Comparison of ENCODE assay signal across 8 cellular contexts in the genomic region with DNA sequence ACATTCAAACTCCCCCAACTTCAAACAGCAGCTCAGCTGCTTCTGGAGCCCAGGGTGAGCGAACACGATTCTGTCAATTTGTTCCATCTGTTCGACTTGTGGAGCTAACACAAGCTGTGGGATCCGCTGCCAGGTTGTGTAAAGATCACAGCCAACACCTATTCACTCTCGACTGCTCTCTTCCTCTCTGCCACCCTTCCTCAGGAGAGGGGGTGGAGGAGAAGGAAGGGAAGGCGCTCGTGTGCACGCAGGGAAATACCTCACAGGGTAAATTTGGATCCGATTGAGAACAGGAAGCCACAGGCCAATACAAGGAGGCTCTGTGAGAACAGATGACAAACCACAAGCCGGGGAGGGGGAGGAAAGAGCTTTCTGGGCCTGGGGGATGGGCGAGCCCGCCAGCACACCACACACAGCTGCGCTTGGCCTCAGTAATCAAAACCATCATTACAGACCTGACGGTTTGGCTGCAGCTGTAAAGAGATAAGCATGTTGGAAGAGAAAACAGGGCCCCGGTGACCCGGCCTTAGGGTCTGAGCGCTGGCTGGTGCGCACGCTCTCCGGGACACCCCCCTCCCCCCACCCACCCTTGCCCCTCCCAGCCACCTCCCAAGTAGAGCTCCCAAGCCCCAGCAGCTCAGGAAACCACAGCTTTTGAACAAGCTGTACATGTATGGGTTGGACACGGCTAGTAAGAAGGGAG. TPM values are rescaled to one million over a fixed set of nuclear protein-coding genes. Genes with fewer than 3 reads are reported as not detected.
DNase-seq lines count a peak whose midpoint lies in the region; ATAC-seq and TF ChIP-seq lines count a peak whose summit lies in the region.

No MANE protein-coding gene starts in this region.

- TF ChIP-seq POLR2A in lower leg skin (IDR thresholded peaks at IDR 0.05): no peak

- DNase-seq in NCI-H2107 (lab: John Stamatoyannopoulos, UW) (peak; percentile 73), cerebellar nuclear complex (lab: John Stamatoyannopoulos, UW) (peak; percentile 61 to 64), lower leg skin (ENCODE audit: low spot score in 2 of 2) (peak; percentile 76 to 91), NCI-H774 (lab: John Stamatoyannopoulos, UW) (no peak)
- peak; percentile 46 for DNase-seq in activated CD4-positive, alpha-beta T cell treated with anti-CD3 and anti-CD28 coated beads for 1 hour
- peak; percentile 41 to 71 (median 68) for DNase-seq in stimulated activated CD4-positive, alpha-beta T cell treated with anti-CD3 and anti-CD28 coated beads, TNF-alpha, amount 100 ng/mL, for 48 hours (ENCODE audit: low read depth in 3 of 3)

- intact Hi-C loops in lower leg skin (cut with DNase I; ENCODE audit: low total_unique reads): no loop called here

- 1 to 4% methylated on average over 21 of the region's 21 CpGs for WGBS in lower leg skin, 2 donors

- TF ChIP-seq CTCF in lower leg skin (IDR thresholded peaks at IDR 0.05): no peak

- ATAC-seq in GM18511 (IDR thresholded peaks at IDR 0.05; ENCODE audit: unreplicated experiment) (peak; percentile 99), HG02884 (IDR thresholded peaks at IDR 0.05; ENCODE audit: unreplicated experiment) (peak; percentile 97)

- no peak overlapping the region for H3K4me3 ChIP-seq in lower leg skin (ENCODE audit: low read depth, poor library complexity, severe bottlenecking)

RNA-seq across cellular contexts. Expression of a gene that starts 54.2 kb away (rescaled TPM):
- total RNA-seq in lower leg skin: 10 to 100 TPM; 16.5 to 25.6 (median 20.9) TPM
